16 cellular contexts compared by ENCODE assay signal in the genomic region with DNA sequence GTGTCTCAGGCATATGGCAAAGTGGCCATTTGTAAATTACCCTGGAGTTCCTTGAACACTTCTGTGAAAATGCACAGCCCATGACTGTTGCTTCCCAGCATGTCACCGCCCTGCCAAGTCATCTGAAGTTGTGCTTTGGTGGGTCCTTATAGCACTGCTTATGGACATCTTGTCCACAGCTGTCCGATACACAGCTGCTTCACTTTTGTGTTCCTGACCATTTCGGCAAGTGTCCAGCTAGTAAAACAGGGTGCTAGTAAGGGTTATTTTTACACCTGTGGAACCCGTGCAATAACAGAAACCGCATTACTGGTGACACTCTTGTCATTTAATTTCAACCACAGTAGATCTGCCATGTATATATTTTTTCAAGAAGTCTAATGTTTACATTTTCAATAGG. TPM values are rescaled to one million over a fixed set of nuclear protein-coding genes. Genes with fewer than 3 reads are reported as not detected.
DNase-seq lines count a peak whose midpoint lies in the region; ATAC-seq and TF ChIP-seq lines count a peak whose summit lies in the region.
"Had no signal": no experiment of that assay in that cellular context is flagged by ENCODE, and none has a peak within 500 bp of the region (broad histone marks: within the 10 kb centered on the region; RNA-seq: fewer than 3 reads in every experiment).

No MANE protein-coding gene starts in this region.

- TF ChIP-seq CTCF in HFFc6 (IDR thresholded peaks at IDR 0.05) (no peak), esophagus muscularis mucosa (IDR thresholded peaks at IDR 0.05) (no peak), smooth muscle cell (IDR thresholded peaks at IDR 0.05; ENCODE audit: borderline replicate concordance, insufficient read depth, poor library complexity, severe bottlenecking) (no peak)

- H3K4me3 ChIP-seq in naive thymus-derived CD4-positive, alpha-beta T cell (ENCODE audit: low read length), result no peak overlapping the region
- H3K4me3 ChIP-seq in esophagus muscularis mucosa, result no peak overlapping the region
- H3K4me3 ChIP-seq in smooth muscle cell, result no peak overlapping the region
- H3K4me3 ChIP-seq: left lung, skin epidermis had no signal

- TF ChIP-seq EP300 in esophagus muscularis mucosa (IDR thresholded peaks at IDR 0.05), result no peak

- ATAC-seq in naive thymus-derived CD4-positive, alpha-beta T cell, result no peak
- no peak for ATAC-seq in HG02763 (IDR thresholded peaks at IDR 0.05; ENCODE audit: unreplicated experiment)
- ATAC-seq: left lung had no signal

- H2AFZ ChIP-seq in smooth muscle cell (ENCODE audit: low read depth), result no peak overlapping the region

- H3K4me1 Mint-ChIP-seq in T-helper 1 cell treated with Interleukin-12 subunit alpha and Interleukin-12 subunit beta and Interleukin-4 antibody, amounts not matched to agents 30 μg/mL and 1 μg/mL, for 36 hours (ENCODE audit: low read depth), result peaks cover 71% of the 10 kb centered on the region
- H3K4me1 Mint-ChIP-seq in HFFc6 (ENCODE audit: low read depth), result peaks cover 59% of the 10 kb centered on the region
- H3K4me1 Mint-ChIP-seq in activated T-helper 1 cell treated with anti-CD3 and anti-CD28 coated beads, Interleukin-12 subunit alpha, Interleukin-12 subunit beta, Interleukin-2, Interleukin-4 antibody, amounts not matched to agents 30 ng/mL and 10 ng/mL and 1 ng/mL, durations not matched to agents 14 hours and 24 hours and 36 hours (ENCODE audit: low read depth), result peaks cover 81% of the 10 kb centered on the region
- peaks cover 65 to 99% (median 91%) of the 10 kb centered on the region in 7 donors for H3K4me1 Mint-ChIP-seq in naive thymus-derived CD4-positive, alpha-beta T cell

- H3K4me3 Mint-ChIP-seq in T-helper 1 cell treated with Interleukin-12 subunit alpha and Interleukin-12 subunit beta and Interleukin-4 antibody, amounts not matched to agents 30 μg/mL and 1 μg/mL, for 36 hours, result peak overlapping the region; percentile 55
- H3K4me3 Mint-ChIP-seq in HFFc6, result no peak overlapping the region
- H3K4me3 Mint-ChIP-seq in activated T-helper 1 cell treated with anti-CD3 and anti-CD28 coated beads, Interleukin-12 subunit alpha, Interleukin-12 subunit beta, Interleukin-2, Interleukin-4 antibody, amounts not matched to agents 30 ng/mL and 10 ng/mL and 1 ng/mL, durations not matched to agents 14 hours and 24 hours and 36 hours, result peak overlapping the region; percentile 33
- peak overlapping the region in 8 of 10 donors; percentile 29 to 94 (median 74) for H3K4me3 Mint-ChIP-seq in naive thymus-derived CD4-positive, alpha-beta T cell

- peak overlapping the region; percentile 95 for H3K27ac Mint-ChIP-seq in T-helper 1 cell treated with Interleukin-12 subunit alpha and Interleukin-12 subunit beta and Interleukin-4 antibody, amounts not matched to agents 30 μg/mL and 1 μg/mL, for 36 hours
- peak overlapping the region; percentile 24; the same call in 1 of the 2 replicates for H3K27ac Mint-ChIP-seq in HFFc6
- H3K27ac Mint-ChIP-seq in activated T-helper 1 cell treated with anti-CD3 and anti-CD28 coated beads, Interleukin-12 subunit alpha, Interleukin-12 subunit beta, Interleukin-2, Interleukin-4 antibody, amounts not matched to agents 30 ng/mL and 10 ng/mL and 1 ng/mL, durations not matched to agents 14 hours and 24 hours and 36 hours, result peak overlapping the region; percentile 99
- peak overlapping the region; percentile 90 to 100 (median 95) for H3K27ac Mint-ChIP-seq in naive thymus-derived CD4-positive, alpha-beta T cell

- intact Hi-C loops in activated T-helper 1 cell treated with anti-CD3 and anti-CD28 coated beads, Interleukin-12 subunit alpha, Interleukin-12 subunit beta, Interleukin-2, Interleukin-4 antibody, amounts not matched to agents 30 ng/mL and 10 ng/mL and 1 ng/mL, durations not matched to agents 14 hours and 24 hours and 36 hours (cut with micrococcal nuclease), result loop anchor here (5.0 to 10.0 kb wide), 3 partner anchors 37 to 310 kb away; no protein-coding TSS in a partner anchor
- intact Hi-C loops in naive thymus-derived CD4-positive, alpha-beta T cell (cut with micrococcal nuclease), result loop anchor here in 1 of 2 donors (2.0 to 10.0 kb wide), 3 partner anchors 14 to 432 kb away; partner anchors contain the start of gene MSRB2
- intact Hi-C loops in esophagus muscularis mucosa (cut with DNase I), result no loop called here

- H3K27me3 ChIP-seq in naive thymus-derived CD4-positive, alpha-beta T cell (ENCODE audit: control insufficient read depth in 2 of 2, insufficient read depth in 2 of 2, low read length in 2 of 2), result no peaks in the 10 kb centered on the region
- H3K27me3 ChIP-seq in esophagus muscularis mucosa, result no peaks in the 10 kb centered on the region
- no peaks in the 10 kb centered on the region for H3K27me3 ChIP-seq in smooth muscle cell (ENCODE audit: low read depth)
- H3K27me3 ChIP-seq: left lung, neutrophil had no signal

- no peak overlapping the region for H3K9ac ChIP-seq in smooth muscle cell (ENCODE audit: low read depth)

- 81% methylated on average over 5 of the region's 5 CpGs for WGBS in esophagus muscularis mucosa
- WGBS in smooth muscle cell (ENCODE audit: low lambda C conversion rate), result 98% methylated on average over 5 of the region's 5 CpGs

- peaks cover 7% of the 10 kb centered on the region for H4K20me1 ChIP-seq in smooth muscle cell (ENCODE audit: low read depth)

- H3K9me3 Mint-ChIP-seq in T-helper 1 cell treated with Interleukin-12 subunit alpha and Interleukin-12 subunit beta and Interleukin-4 antibody, amounts not matched to agents 30 μg/mL and 1 μg/mL, for 36 hours, result no peaks in the 10 kb centered on the region
- no peaks in the 10 kb centered on the region for H3K9me3 Mint-ChIP-seq in HFFc6
- H3K9me3 Mint-ChIP-seq in activated T-helper 1 cell treated with anti-CD3 and anti-CD28 coated beads, Interleukin-12 subunit alpha, Interleukin-12 subunit beta, Interleukin-2, Interleukin-4 antibody, amounts not matched to agents 30 ng/mL and 10 ng/mL and 1 ng/mL, durations not matched to agents 14 hours and 24 hours and 36 hours, result no peaks in the 10 kb centered on the region
- H3K9me3 Mint-ChIP-seq in naive thymus-derived CD4-positive, alpha-beta T cell, result no peaks in the 10 kb centered on the region

- H3K9me3 ChIP-seq in naive thymus-derived CD4-positive, alpha-beta T cell (ENCODE audit: control insufficient read depth in 2 of 3, low read length in 3 of 3), result no peaks in the 10 kb centered on the region
- H3K9me3 ChIP-seq in esophagus muscularis mucosa, result no peaks in the 10 kb centered on the region
- no peaks in the 10 kb centered on the region for H3K9me3 ChIP-seq in smooth muscle cell (replicated peaks; ENCODE audit: low read depth)
- H3K9me3 ChIP-seq: left lung, neutrophil had no signal

- H3K36me3 Mint-ChIP-seq in T-helper 1 cell treated with Interleukin-12 subunit alpha and Interleukin-12 subunit beta and Interleukin-4 antibody, amounts not matched to agents 30 μg/mL and 1 μg/mL, for 36 hours (ENCODE audit: low read depth), result peaks cover 10% of the 10 kb centered on the region
- peaks cover 6% of the 10 kb centered on the region for H3K36me3 Mint-ChIP-seq in HFFc6 (ENCODE audit: low read depth)
- H3K36me3 Mint-ChIP-seq in activated T-helper 1 cell treated with anti-CD3 and anti-CD28 coated beads, Interleukin-12 subunit alpha, Interleukin-12 subunit beta, Interleukin-2, Interleukin-4 antibody, amounts not matched to agents 30 ng/mL and 10 ng/mL and 1 ng/mL, durations not matched to agents 14 hours and 24 hours and 36 hours (ENCODE audit: low read depth), result peaks cover 7% of the 10 kb centered on the region
- peaks cover 0 to 7% (median 0%) of the 10 kb centered on the region in 5 donors for H3K36me3 Mint-ChIP-seq in naive thymus-derived CD4-positive, alpha-beta T cell

- CTCF ChIA-PET in naive thymus-derived CD4-positive, alpha-beta T cell (lab: Charles Lee), result interaction anchor here (0.6 to 1.7 kb wide), 4 partner anchors 9 to 113 kb away, joined by 3 to 7 read pairs (median 4); no protein-coding TSS in a partner anchor

- no peak for DNase-seq in T-helper 1 cell
- no peak for DNase-seq in HFFc6
- DNase-seq in activated T-helper 1 cell treated with anti-CD3 and anti-CD28 coated beads, Interleukin-12 subunit alpha, Interleukin-12 subunit beta, Interleukin-2, Interleukin-4 antibody, amounts not matched to agents 30 ng/mL and 10 ng/mL and 1 ng/mL, durations not matched to agents 14 hours and 24 hours and 36 hours (ENCODE audit: low spot score), result no peak
- no peak for DNase-seq in naive thymus-derived CD4-positive, alpha-beta T cell
- no peak for DNase-seq in esophagus muscularis mucosa (ENCODE audit: extremely low spot score)
- no peak for DNase-seq in smooth muscle cell (lab: John Stamatoyannopoulos, UW; ENCODE audit: unreplicated experiment)
- DNase-seq: HCEC 1CT, left lung, NCI-H1436, NCI-H69, SHP77 treated with DMSO at 0.1 percent for 48 hours had no signal

- no peak overlapping the region for H3K4me2 ChIP-seq in smooth muscle cell

- H3K36me3 ChIP-seq in naive thymus-derived CD4-positive, alpha-beta T cell (ENCODE audit: control insufficient read depth in 2 of 3, insufficient read depth in 3 of 3, low read length in 3 of 3), result no peaks in the 10 kb centered on the region
- H3K36me3 ChIP-seq in esophagus muscularis mucosa (no peaks in the 10 kb centered on the region), smooth muscle cell (ENCODE audit: low read depth) (no peaks in the 10 kb centered on the region)
- H3K36me3 ChIP-seq: left lung, neutrophil had no signal

- peaks cover 85 to 94% of the 10 kb centered on the region in 2 donors for H3K4me1 ChIP-seq in naive thymus-derived CD4-positive, alpha-beta T cell (ENCODE audit: control insufficient read depth in 2 of 2, insufficient read depth in 2 of 2, low read length in 2 of 2)
- H3K4me1 ChIP-seq in esophagus muscularis mucosa (peaks cover 31 to 59% (median 56%) of the 10 kb centered on the region in 4 donors), smooth muscle cell (ENCODE audit: low read depth) (peaks cover 6% of the 10 kb centered on the region)

- H3K27ac ChIP-seq in naive thymus-derived CD4-positive, alpha-beta T cell (ENCODE audit: low read depth, low read length), result peak overlapping the region; percentile 73
- no peak overlapping the region for H3K27ac ChIP-seq in esophagus muscularis mucosa (replicated peaks in 1 of 4)
- H3K27ac ChIP-seq in smooth muscle cell (ENCODE audit: low read depth), result no peak overlapping the region
- H3K27ac ChIP-seq: neutrophil had no signal

- H3F3A ChIP-seq in smooth muscle cell (ENCODE audit: low read depth), result no peaks in the 10 kb centered on the region

- POLR2A ChIA-PET in naive thymus-derived CD4-positive, alpha-beta T cell (lab: Charles Lee), result interaction anchor here (0.5 to 11.4 kb wide), 8 partner anchors 13 to 56 kb away, joined by 3 to 145 read pairs (median 4); partner anchors contain the start of gene PIP4K2A

- H3K27me3 Mint-ChIP-seq in T-helper 1 cell treated with Interleukin-12 subunit alpha and Interleukin-12 subunit beta and Interleukin-4 antibody, amounts not matched to agents 30 μg/mL and 1 μg/mL, for 36 hours (ENCODE audit: low read depth), result no peaks in the 10 kb centered on the region
- H3K27me3 Mint-ChIP-seq in HFFc6 (ENCODE audit: insufficient read depth), result no peaks in the 10 kb centered on the region
- H3K27me3 Mint-ChIP-seq in activated T-helper 1 cell treated with anti-CD3 and anti-CD28 coated beads, Interleukin-12 subunit alpha, Interleukin-12 subunit beta, Interleukin-2, Interleukin-4 antibody, amounts not matched to agents 30 ng/mL and 10 ng/mL and 1 ng/mL, durations not matched to agents 14 hours and 24 hours and 36 hours (ENCODE audit: insufficient read depth), result no peaks in the 10 kb centered on the region
- no peaks in the 10 kb centered on the region for H3K27me3 Mint-ChIP-seq in naive thymus-derived CD4-positive, alpha-beta T cell
- H3K27me3 Mint-ChIP-seq: type B pancreatic cell had no signal

- peaks cover 48% of the 10 kb centered on the region for H3K79me2 ChIP-seq in smooth muscle cell (ENCODE audit: low read depth)

- no peak for TF ChIP-seq POLR2A in esophagus muscularis mucosa (IDR thresholded peaks at IDR 0.05; ENCODE audit: low read depth)

RNA-seq across cellular contexts. Expression of gene PIP4K2A, which starts 29.7 kb away (rescaled TPM):
- 10 to 100 TPM; 50.1 to 67.9 (median 58.9) TPM for total RNA-seq in HFFc6 (2021; fragmentation: NEBNext Ultra II Directional; extraction: Animal tissue kit (Norgen Biotek cat#: 25700))
- total RNA-seq in activated T-helper 1 cell treated with anti-CD3 and anti-CD28 coated beads, Interleukin-12 subunit alpha, Interleukin-12 subunit beta, Interleukin-2, Interleukin-4 antibody, amounts not matched to agents 30 ng/mL and 10 ng/mL and 1 ng/mL, durations not matched to agents 14 hours and 24 hours and 36 hours, result 92.7 and 104 TPM in 2 replicates
- 100 to 1,000 TPM; 110 to 152 (median 140) TPM for total RNA-seq in naive thymus-derived CD4-positive, alpha-beta T cell
- 10 to 100 TPM; 40.9 to 43.5 TPM for polyA plus RNA-seq in naive thymus-derived CD4-positive, alpha-beta T cell
- 10 to 100 TPM; 26.2 to 34.3 (median 32.5) TPM for total RNA-seq in esophagus muscularis mucosa
- 8.9 and 13.7 TPM in 2 replicates for total RNA-seq in smooth muscle cell
- 7.5 and 7.9 TPM in 2 replicates for polyA plus RNA-seq in smooth muscle cell

Comparison
In these comparisons a context has a peak if more than half of its experiments do, and no peak if none do; other contexts are left out.
1. H3K27ac Mint-ChIP-seq: peak in every context shown above with its lines; median percentile 99 in activated T-helper 1 cell treated with anti-CD3 and anti-CD28 coated beads, Interleukin-12 subunit alpha, Interleukin-12 subunit beta, Interleukin-2, Interleukin-4 antibody, amounts not matched to agents 30 ng/mL and 10 ng/mL and 1 ng/mL, durations not matched to agents 14 hours and 24 hours and 36 hours; 95 in T-helper 1 cell treated with Interleukin-12 subunit alpha and Interleukin-12 subunit beta and Interleukin-4 antibody, amounts not matched to agents 30 μg/mL and 1 μg/mL, for 36 hours; 95 in naive thymus-derived CD4-positive, alpha-beta T cell; 24 in HFFc6.